Comparison of ENCODE assay signal across 10 cellular contexts in genomic region chr20:642398-643174, GRCh38. TPM values are rescaled to one million over a fixed set of nuclear protein-coding genes. Genes with fewer than 3 reads are reported as not detected.
DNase-seq lines count a peak whose midpoint lies in the region; ATAC-seq, FAIRE-seq and TF ChIP-seq lines count a peak whose summit lies in the region.
"Had no signal": no experiment of that assay in that cellular context is flagged by ENCODE, and none has a peak within 500 bp of the region (broad histone marks: within the 10 kb centered on the region; RNA-seq: fewer than 3 reads in every experiment).

No MANE protein-coding gene starts in this region.

- no TSS peak for BruUV-seq in Panc1 (replicated peaks; lab: Mats Ljungman, UMichigan)

- H3K27me3 ChIP-seq in Panc1 (ENCODE audit: control insufficient read depth, insufficient read depth, low read length) (no peaks in the 10 kb centered on the region), ovary (no peaks in the 10 kb centered on the region)

- H3K4me1 ChIP-seq in Panc1 (ENCODE audit: control insufficient read depth, insufficient read depth, low read length) (peaks cover 9% of the 10 kb centered on the region), ovary (ENCODE audit: insufficient read depth) (peaks cover 3% of the 10 kb centered on the region)

- WGBS in ovary, 3 donors, result 3 to 9% (median 5%) methylated on average over 26 to 57 of the region's 57 CpGs

- TF ChIP-seq EP300 in ovary (IDR thresholded peaks at IDR 0.05), result no peak

- in situ Hi-C loops in Panc1 (cut with HindIII; ENCODE audit: low pct_unique_long_range_greater_than_20kb, low sequenced_read_pairs), result no loop called here

- H3K9me3 ChIP-seq in Panc1 (ENCODE audit: control insufficient read depth, insufficient read depth, low read depth, low read length) (peaks cover under 1% of the 10 kb centered on the region; the same call in 1 of the 2 replicates), ovary (no peaks in the 10 kb centered on the region)

- H3K4me3 ChIP-seq in Panc1 (ENCODE audit: low read depth in 2 of 2, low read length in 2 of 2) (no peak overlapping the region), ovary (peak overlapping the region; percentile 38)

- DNase-seq in Ammon's horn (ENCODE audit: low spot score) (peak; percentile 43), Panc1 (ENCODE audit: low read depth, low spot score) (no peak), frontal cortex (ENCODE audit: low spot score in 2 of 2) (peak; percentile 80 to 83), ovary (peak; percentile 46 to 67 (median 58)), dedifferentiated amniotic fluid mesenchymal stem cell (ENCODE audit: extremely low spot score) (no peak), T-helper 9 cell (no peak)
- DNase-seq in activated CD4-positive, CD25-positive, alpha-beta regulatory T cell treated with anti-CD3 and anti-CD28 coated beads, Interleukin-2, amount 50 U/mL, for 72 hours, result no peak
- DNase-seq: activated T-cell treated with anti-CD3 and anti-CD28 coated beads, Interleukin-2, amount 50 U/mL, for 1 hour; NCI-H1694 had no signal

- TF ChIP-seq POLR2A in ovary (IDR thresholded peaks at IDR 0.05), result no peak

- no peak for FAIRE-seq in frontal cortex (lab: Jason Lieb, UNC)

- H3K27ac ChIP-seq in Panc1 (ENCODE audit: low read length) (no peak overlapping the region), ovary (peak overlapping the region in 1 of 2 donors; percentile 27)

- ATAC-seq in Panc1 (peak; percentile 20; the same call in 1 of the 2 replicates), GM21528 (IDR thresholded peaks at IDR 0.05; ENCODE audit: low FRiP score, unreplicated experiment) (no peak)

- intact Hi-C loops in Panc1 (cut with micrococcal nuclease; ENCODE audit: unreplicated experiment), result no loop called here
- intact Hi-C loops in ovary (cut with DNase I), result loop anchor here in 2 of 4 donors (10.0 kb wide), 2 partner anchors 78 to 358 kb away; no protein-coding TSS in a partner anchor

- CTCF ChIA-PET in Panc1 (lab: Charles Lee), result no interaction called here

- TF ChIP-seq CTCF in Panc1 (IDR thresholded peaks at IDR 0.05) (no peak), ovary (IDR thresholded peaks at IDR 0.05) (no peak)

- no peaks in the 10 kb centered on the region for H3K36me3 ChIP-seq in Panc1 (ENCODE audit: control insufficient read depth, insufficient read depth, low read length)
- H3K36me3 ChIP-seq in ovary, result no peaks in the 10 kb centered on the region

- POLR2A ChIA-PET in Panc1 (lab: Charles Lee), result no interaction called here

RNA-seq across cellular contexts. Expression of gene SRXN1, which starts 10.4 kb away (rescaled TPM):
- total RNA-seq in Panc1 (2021; ENCODE audit: unreplicated experiment), result 34.5 TPM
- 27.6 TPM for polyA plus RNA-seq in Panc1 (2012; ENCODE audit: insufficient read length)
- 12.6 TPM for total RNA-seq in frontal cortex
- 10 to 100 TPM; 17.9 to 32.9 (median 25.1) TPM for total RNA-seq in ovary
- polyA plus RNA-seq in ovary, result 10 to 100 TPM; 12.0 to 34.2 TPM

RNA-seq across cellular contexts. Expression of gene TCF15, which starts 32.5 kb away (rescaled TPM):
- total RNA-seq in Panc1 (2021; ENCODE audit: unreplicated experiment), result not detected
- not detected for polyA plus RNA-seq in Panc1 (2012; ENCODE audit: insufficient read length)
- total RNA-seq in frontal cortex, result under 0.01 TPM
- total RNA-seq in ovary, result under 1 TPM in 5 of 7 donors, not detected in 2; 0.23 to 0.75 (median 0.33) TPM
- polyA plus RNA-seq in ovary, result under 1 TPM; 0.15 to 0.18 TPM

RNA-seq across cellular contexts. Expression of gene SCRT2, which starts 33.0 kb away (rescaled TPM):
- total RNA-seq in Panc1 (2021; ENCODE audit: unreplicated experiment) (not detected), frontal cortex (1.6 TPM), ovary (not detected)
- not detected for polyA plus RNA-seq in Panc1 (2012; ENCODE audit: insufficient read length)
- polyA plus RNA-seq in ovary, result not detected

Comparison
In these comparisons a context has a peak if more than half of its experiments do, and no peak if none do; other contexts are left out.
1. DNase-seq: peak in Ammon's horn (single experiment), frontal cortex (2 of 2) and ovary (5 of 5); none in Panc1 (single experiment), dedifferentiated amniotic fluid mesenchymal stem cell (single experiment), T-helper 9 cell (single experiment) and activated CD4-positive, CD25-positive, alpha-beta regulatory T cell treated with anti-CD3 and anti-CD28 coated beads, Interleukin-2, amount 50 U/mL, for 72 hours (single experiment).